Comparison of ENCODE assay signal across 10 cellular contexts in genomic region chr11:61918251-61919112, GRCh38. TPM values are rescaled to one million over a fixed set of nuclear protein-coding genes. Genes with fewer than 3 reads are reported as not detected.
DNase-seq lines count a peak whose midpoint lies in the region; ATAC-seq and TF ChIP-seq lines count a peak whose summit lies in the region.
"Had no signal": no experiment of that assay in that cellular context is flagged by ENCODE, and none has a peak within 500 bp of the region (broad histone marks: within the 10 kb centered on the region; RNA-seq: fewer than 3 reads in every experiment).

No MANE protein-coding gene starts in this region.

- H3K9me3 Mint-ChIP-seq in activated naive CD4-positive, alpha-beta T cell treated with anti-CD3 and anti-CD28 coated beads, Interleukin-2, amount 10 ng/mL, durations not matched to agents 7 days and 5 days = no peaks in the 10 kb centered on the region
- H3K9me3 Mint-ChIP-seq in central memory CD8-positive, alpha-beta T cell = no peaks in the 10 kb centered on the region
- no peaks in the 10 kb centered on the region for H3K9me3 Mint-ChIP-seq in type B pancreatic cell

- CTCF ChIA-PET in activated naive CD4-positive, alpha-beta T cell treated with anti-CD3 and anti-CD28 coated beads, Interleukin-2, amount 10 ng/mL, durations not matched to agents 7 days and 5 days (lab: Charles Lee) = interaction anchor here (1.4 kb wide), 1 partner anchor 163 kb away, joined by 3 read pairs; no protein-coding TSS in a partner anchor

- no peak overlapping the region for H3K4me3 ChIP-seq in mucosa of descending colon

- peak overlapping the region; percentile 58 for H3K4me3 Mint-ChIP-seq in activated naive CD4-positive, alpha-beta T cell treated with anti-CD3 and anti-CD28 coated beads, Interleukin-2, amount 10 ng/mL, durations not matched to agents 7 days and 5 days
- peak overlapping the region; percentile 71 for H3K4me3 Mint-ChIP-seq in central memory CD8-positive, alpha-beta T cell
- peak overlapping the region; percentile 92 for H3K4me3 Mint-ChIP-seq in type B pancreatic cell

- no peaks in the 10 kb centered on the region for H3K36me3 ChIP-seq in mucosa of descending colon (ENCODE audit: low read depth)

- no peak for ATAC-seq in central memory CD8-positive, alpha-beta T cell (replicated peaks; ENCODE audit: extremely low read depth, poor library complexity, severe bottlenecking)
- ATAC-seq in mucosa of descending colon (no peak), GM21619 (IDR thresholded peaks at IDR 0.05; ENCODE audit: unreplicated experiment) (no peak)

- no peak overlapping the region for H3K27ac Mint-ChIP-seq in activated naive CD4-positive, alpha-beta T cell treated with anti-CD3 and anti-CD28 coated beads, Interleukin-2, amount 10 ng/mL, durations not matched to agents 7 days and 5 days
- no peak overlapping the region for H3K27ac Mint-ChIP-seq in central memory CD8-positive, alpha-beta T cell (ENCODE audit: low read depth)
- peak overlapping the region; percentile 81 for H3K27ac Mint-ChIP-seq in type B pancreatic cell

- peaks cover 89% of the 10 kb centered on the region for H3K27me3 Mint-ChIP-seq in activated naive CD4-positive, alpha-beta T cell treated with anti-CD3 and anti-CD28 coated beads, Interleukin-2, amount 10 ng/mL, durations not matched to agents 7 days and 5 days
- H3K27me3 Mint-ChIP-seq in central memory CD8-positive, alpha-beta T cell = peaks cover 89% of the 10 kb centered on the region
- H3K27me3 Mint-ChIP-seq in type B pancreatic cell = peaks cover 33% of the 10 kb centered on the region

- H3K4me1 Mint-ChIP-seq in activated naive CD4-positive, alpha-beta T cell treated with anti-CD3 and anti-CD28 coated beads, Interleukin-2, amount 10 ng/mL, durations not matched to agents 7 days and 5 days = peaks cover 9% of the 10 kb centered on the region
- H3K4me1 Mint-ChIP-seq in central memory CD8-positive, alpha-beta T cell = peaks cover 11% of the 10 kb centered on the region
- H3K4me1 Mint-ChIP-seq in type B pancreatic cell (ENCODE audit: unreplicated experiment) = peaks cover 36% of the 10 kb centered on the region

- in situ Hi-C loops in G401 (cut with HindIII; ENCODE audit: low sequenced_read_pairs) = no loop called here

- TF ChIP-seq CTCF in mucosa of descending colon (IDR thresholded peaks at IDR 0.05) = no peak
- no peak for TF ChIP-seq CTCF in type B pancreatic cell (conservative IDR thresholded peaks at IDR 0.05)

- H3K4me1 ChIP-seq in mucosa of descending colon (ENCODE audit: low read depth) = no peaks in the 10 kb centered on the region

- H3K36me3 Mint-ChIP-seq in activated naive CD4-positive, alpha-beta T cell treated with anti-CD3 and anti-CD28 coated beads, Interleukin-2, amount 10 ng/mL, durations not matched to agents 7 days and 5 days = no peaks in the 10 kb centered on the region
- H3K36me3 Mint-ChIP-seq in central memory CD8-positive, alpha-beta T cell (ENCODE audit: insufficient read depth) = no peaks in the 10 kb centered on the region
- H3K36me3 Mint-ChIP-seq in type B pancreatic cell = no peaks in the 10 kb centered on the region

- no peak for DNase-seq in activated naive CD4-positive, alpha-beta T cell treated with anti-CD3 and anti-CD28 coated beads, Interleukin-2, amount 10 ng/mL, durations not matched to agents 7 days and 5 days
- DNase-seq in activated naive CD4-positive, alpha-beta T cell (lab: John Stamatoyannopoulos, UW) = no peak
- DNase-seq in central memory CD8-positive, alpha-beta T cell (ENCODE audit: low spot score in 2 of 2) = no peak
- DNase-seq in mucosa of descending colon = peak in 2 of 3 donors; percentile 19 to 49
- peak; percentile 47 for DNase-seq in type B pancreatic cell (ENCODE audit: extremely low spot score, unreplicated experiment)
- DNase-seq in Ammon's horn (ENCODE audit: low spot score) = no peak
- no peak for DNase-seq in G401 (ENCODE audit: low spot score)
- DNase-seq: COR-L47 had no signal

- H3K9me3 ChIP-seq in mucosa of descending colon = no peaks in the 10 kb centered on the region

- intact Hi-C loops in mucosa of descending colon (cut with DNase I, micrococcal nuclease) = no loop called here

RNA-seq across cellular contexts. Expression of gene RAB3IL1, which starts 1.1 kb away (rescaled TPM):
- total RNA-seq in mucosa of descending colon = 10 to 100 TPM in 2 of 3 donors, 1 to 10 TPM in 1; 2.6 to 15.0 (median 11.8) TPM
- total RNA-seq in type B pancreatic cell (ENCODE audit: low replicate concordance) = 2.1 and 16.6 TPM in 2 replicates
- 12.4 and 19.0 TPM in 2 replicates for total RNA-seq in G401 (2014; rRNA removed; shearing (Covaris generic))

RNA-seq across cellular contexts. Expression of gene FADS3, which starts 27.1 kb away (rescaled TPM):
- total RNA-seq in mucosa of descending colon = 10 to 100 TPM in 2 of 3 donors, 1 to 10 TPM in 1; 8.4 to 21.0 (median 11.5) TPM
- total RNA-seq in type B pancreatic cell (ENCODE audit: low replicate concordance) = 4.4 and 10.0 TPM in 2 replicates
- 44.4 and 47.1 TPM in 2 replicates for total RNA-seq in G401 (2014; rRNA removed; shearing (Covaris generic))

RNA-seq across cellular contexts. Expression of gene BEST1, which starts 31.7 kb away (rescaled TPM):
- 1 to 10 TPM in 2 of 3 donors, under 1 TPM in 1; 0.41 to 2.8 (median 1.8) TPM for total RNA-seq in mucosa of descending colon
- total RNA-seq in type B pancreatic cell (ENCODE audit: low replicate concordance) = 0.14 and 0.31 TPM in 2 replicates
- 0.10 and 0.18 TPM in 2 replicates for total RNA-seq in G401 (2014; rRNA removed; shearing (Covaris generic))
- total RNA-seq: glomerular endothelial cell had no signal

RNA-seq across cellular contexts. Expression of gene FTH1, which starts 49.0 kb away (rescaled TPM):
- total RNA-seq in mucosa of descending colon (1,000 to 10,000 TPM; 3,081 to 6,795 (median 5,370) TPM), type B pancreatic cell (ENCODE audit: low replicate concordance) (1,346 and 2,108 TPM in 2 replicates)
- 588 and 699 TPM in 2 replicates for total RNA-seq in G401 (2014; rRNA removed; shearing (Covaris generic))

Comparison
In these comparisons a context has a peak if more than half of its experiments do, and no peak if none do; other contexts are left out.
1. DNase-seq: peak in mucosa of descending colon (2 of 3) and type B pancreatic cell (single experiment); none in activated naive CD4-positive, alpha-beta T cell treated with anti-CD3 and anti-CD28 coated beads, Interleukin-2, amount 10 ng/mL, durations not matched to agents 7 days and 5 days (single experiment), activated naive CD4-positive, alpha-beta T cell (0 of 4), central memory CD8-positive, alpha-beta T cell (0 of 2), Ammon's horn (single experiment) and G401 (single experiment).
2. Peak in every context shown above with its lines, with median percentiles within 50 percentile points of each other: H3K4me3 Mint-ChIP-seq.